In genomic region chr2:9071032-9071431, GRCh38 we compare ENCODE assay signal across 13 cellular contexts.
DNase-seq lines count a peak whose midpoint lies in the region; ATAC-seq, FAIRE-seq and TF ChIP-seq lines count a peak whose summit lies in the region.
"Had no signal": no experiment of that assay in that cellular context is flagged by ENCODE, and none has a peak within 500 bp of the region (broad histone marks: within the 10 kb centered on the region; RNA-seq: fewer than 3 reads in every experiment).

No MANE protein-coding gene starts in this region.

- no peaks in the 10 kb centered on the region for H3K9me1 ChIP-seq in K562 (ENCODE audit: control insufficient read depth, insufficient read depth, low read length)

- H3K4me1 ChIP-seq in K562 (replicated peaks in 1 of 2; ENCODE audit: control insufficient read depth in 2 of 2, insufficient read depth in 2 of 2, low read length in 2 of 2) (peaks cover 0 to 13% of the 10 kb centered on the region in 2 experiments; a peak in 4 of 5 replicates), body of pancreas (no peaks in the 10 kb centered on the region)
- H3K4me1 ChIP-seq: heart right ventricle had no signal

- H3K27ac ChIP-seq in K562 (ENCODE audit: extremely low read depth, low read depth, low read length) (peak overlapping the region; percentile 38; the same call in 1 of the 3 replicates), body of pancreas (no peak overlapping the region)
- H3K27ac ChIP-seq: heart right ventricle had no signal

- H3K9me3 ChIP-seq in K562 (replicated peaks; ENCODE audit: control insufficient read depth, insufficient read depth, low read depth, low read length) = peaks cover 8% of the 10 kb centered on the region; the same call in 1 of the 2 replicates
- no peaks in the 10 kb centered on the region for H3K9me3 ChIP-seq in body of pancreas

- TF ChIP-seq CTCF in K562 (IDR thresholded peaks at IDR 0.05 in 2 of 3, conservative IDR thresholded peaks at IDR 0.05 in 1 of 3; ENCODE audit: insufficient read depth in 2 of 3, low read depth in 1 of 3, low read length in 3 of 3) (no peak), body of pancreas (IDR thresholded peaks at IDR 0.05) (no peak)

- peak; percentile 87 for FAIRE-seq in K562 (lab: Jason Lieb, UNC)
- FAIRE-seq: GM12892 had no signal

- H3K27me3 ChIP-seq in K562 (ENCODE audit: control insufficient read depth in 2 of 2, insufficient read depth in 2 of 2, low read length in 2 of 2) (no peaks in the 10 kb centered on the region), body of pancreas (no peaks in the 10 kb centered on the region)
- H3K27me3 ChIP-seq: heart right ventricle had no signal

- peak; percentile 72 for DNase-seq in EL
- peak; percentile 80 for DNase-seq in HS-5 (ENCODE audit: low read depth)
- peak; percentile 43 to 71 (median 50) for DNase-seq in K562 (ENCODE audit: extremely low read depth in 1 of 4, low spot score in 3 of 4)
- DNase-seq in mucosa of gallbladder (ENCODE audit: low spot score) = peak; percentile 43
- no peak for DNase-seq in body of pancreas
- DNase-seq in left lobe of liver (ENCODE audit: low spot score) = no peak
- DNase-seq in GOT3 (lab: John Stamatoyannopoulos, UW) = no peak
- DNase-seq: heart right ventricle, MM.1S, occipital lobe, T-helper 17 cell had no signal

- BruUV-seq in K562 (replicated peaks; lab: Mats Ljungman, UMichigan) = no TSS peak

- H3K36me3 ChIP-seq in K562 (ENCODE audit: control insufficient read depth, insufficient read depth, low read length) (no peaks in the 10 kb centered on the region), body of pancreas (replicated peaks in 1 of 2; ENCODE audit: insufficient read depth in 1 of 2, low read depth in 2 of 2) (no peaks in the 10 kb centered on the region)
- H3K36me3 ChIP-seq: heart right ventricle had no signal

- in situ Hi-C loops in K562 (cut with MboI) = no loop called here

- H3K79me2 ChIP-seq in K562 (ENCODE audit: control insufficient read depth, insufficient read depth, low read length) = no peaks in the 10 kb centered on the region

- H3K9ac ChIP-seq in K562 (ENCODE audit: insufficient read depth in 1 of 2, low read depth in 2 of 2, low read length in 2 of 2) = no peak overlapping the region

- H2AFZ ChIP-seq in K562 (ENCODE audit: low read depth, low read length) = peak overlapping the region; percentile 82
- H2AFZ ChIP-seq: GM23338 had no signal

- 14% methylated on average over 4 of the region's 5 CpGs for WGBS in K562 (ENCODE audit: insufficient coverage, low coverage, missing lambda C conversion rate)
- 81 to 83% methylated on average over 4 to 5 of the region's 5 CpGs for WGBS in body of pancreas, 2 donors

- H3K4me3 ChIP-seq in K562 = no peak overlapping the region
- no peak overlapping the region for H3K4me3 ChIP-seq in body of pancreas
- H3K4me3 ChIP-seq: GM23338, heart right ventricle had no signal

- POLR2A ChIA-PET in K562 (lab: Yijun Ruan, JAX) = no interaction called here

- TF ChIP-seq RAD21 in K562 (CRISPR knock-in tag; conservative IDR thresholded peaks at IDR 0.05 in 1 of 2, IDR thresholded peaks at IDR 0.05 in 1 of 2) = no peak

- peak overlapping the region; percentile 21; the same call in 1 of the 2 replicates for H3K4me2 ChIP-seq in K562 (ENCODE audit: insufficient read depth, low read length)
- H3K4me2 ChIP-seq: GM23338 had no signal

- intact Hi-C loops in K562 (cut with micrococcal nuclease) (no loop called here), body of pancreas (cut with DNase I) (no loop called here)

- ATAC-seq in K562 (peak; percentile 87), body of pancreas (no peak), left lobe of liver (no peak)
- ATAC-seq: GM23338, T-helper 17 cell had no signal

- H4K20me1 ChIP-seq in K562 (replicated peaks; ENCODE audit: control insufficient read depth, insufficient read depth, low read length) = no peaks in the 10 kb centered on the region

- no peak for TF ChIP-seq EP300 in K562 (IDR thresholded peaks at IDR 0.05; ENCODE audit: low read length)

- CTCF ChIA-PET in K562 (lab: Yijun Ruan, JAX; ENCODE audit: low intra/inter-chr PET ratio) = no interaction called here

- TF ChIP-seq POLR2A in K562 (conservative IDR thresholded peaks at IDR 0.05) (no peak), body of pancreas (IDR thresholded peaks at IDR 0.05) (no peak)

TF ChIP-seq in K562, 482 proteins besides CTCF, POLR2A, EP300 and RAD21 (continues in another document):
- TF ChIP-seq ZEB2 (IDR thresholded peaks at IDR 0.05) (0 out of 2 replicates have a peak, but pooled peaks have one; percentile 29), ZNF639 (CRISPR knock-in tag; conservative IDR thresholded peaks at IDR 0.05 in 1 of 2, IDR thresholded peaks at IDR 0.05 in 1 of 2) (no peak), SMARCE1 (IDR thresholded peaks at IDR 0.05) (0 out of 2 replicates have a peak, but pooled peaks have one; percentile 14), JUN (IDR thresholded peaks at IDR 0.05; ENCODE audit: borderline replicate concordance, low read depth, low read length) (peak; percentile 68; the same call in 1 of the 2 replicates), JUN (CRISPR knock-in tag; IDR thresholded peaks at IDR 0.05; ENCODE audit: borderline replicate concordance) (no peak), SMARCA4 (IDR thresholded peaks at IDR 0.05) (peak; percentile 53), ZNF197 (CRISPR knock-in tag; IDR thresholded peaks at IDR 0.05; ENCODE audit: low read depth) (no peak), CBFA2T2 (conservative IDR thresholded peaks at IDR 0.05) (peak; percentile 53), DPF2 (IDR thresholded peaks at IDR 0.05) (peak; percentile 55), E2F6 (IDR thresholded peaks at IDR 0.05; ENCODE audit: borderline replicate concordance in 1 of 2, extremely low read depth in 1 of 2, insufficient read depth in 1 of 2, insufficient read length in 1 of 2, low read depth in 1 of 2, low read length in 1 of 2, poor library complexity in 1 of 2, severe bottlenecking in 1 of 2) (peak in 1 of 2 experiments; percentile 37), USF2 (CRISPR knock-in tag; IDR thresholded peaks at IDR 0.05) (peak; percentile 86)

Comparison
In these comparisons a context has a peak if more than half of its experiments do, and no peak if none do; other contexts are left out.
1. DNase-seq: peak in EL (single experiment), HS-5 (single experiment), K562 (4 of 4) and mucosa of gallbladder (single experiment); none in body of pancreas (0 of 4), left lobe of liver (single experiment) and GOT3 (single experiment).